ENCODE assay signal across 8 cellular contexts in genomic region chr11:46560300-46561025, GRCh38. TPM values are rescaled to one million over a fixed set of nuclear protein-coding genes. Genes with fewer than 3 reads are reported as not detected.
DNase-seq lines count a peak whose midpoint lies in the region; ATAC-seq and TF ChIP-seq lines count a peak whose summit lies in the region.

No MANE protein-coding gene starts in this region.

- H3K27ac ChIP-seq in GM23248 (peak overlapping the region; percentile 63), Peyer's patch (peak overlapping the region; percentile 49 to 66 (median 62))

- H4K20me1 ChIP-seq in GM23248 (ENCODE audit: insufficient read depth) = 0 out of 2 replicates have a peak, but pooled peaks cover 12% of the 10 kb centered on the region

- H3K4me3 ChIP-seq in GM08714 (ENCODE audit: low read length) = peak overlapping the region; percentile 40
- H3K4me3 ChIP-seq in GM23248 = peak overlapping the region; percentile 73
- peak overlapping the region; percentile 14 to 40 (median 30) for H3K4me3 ChIP-seq in Peyer's patch

- H3F3A ChIP-seq in GM23248 (ENCODE audit: insufficient read depth) = peaks cover 23% of the 10 kb centered on the region

- H3K27me3 ChIP-seq in GM23248 (replicated peaks; ENCODE audit: insufficient read depth) (no peaks in the 10 kb centered on the region), Peyer's patch (no peaks in the 10 kb centered on the region)

- H3K4me3 Mint-ChIP-seq in endothelial cell (ENCODE audit: unreplicated experiment) = no peak overlapping the region
- peak overlapping the region; percentile 97 for H3K4me3 Mint-ChIP-seq in natural killer cell treated with Interleukin-12 subunit alpha and Interleukin-12 subunit beta and Interleukin-15 and Interleukin-18, amount 100 ng/mL, for 72 hours

- peak overlapping the region; percentile 91 for H3K4me2 ChIP-seq in GM23248 (ENCODE audit: unreplicated experiment)

- no peaks in the 10 kb centered on the region for H3K36me3 Mint-ChIP-seq in endothelial cell (ENCODE audit: low read depth, unreplicated experiment)
- H3K36me3 Mint-ChIP-seq in natural killer cell treated with Interleukin-12 subunit alpha and Interleukin-12 subunit beta and Interleukin-15 and Interleukin-18, amount 100 ng/mL, for 72 hours = no peaks in the 10 kb centered on the region

- peaks cover 8% of the 10 kb centered on the region for H3K4me1 Mint-ChIP-seq in endothelial cell (ENCODE audit: unreplicated experiment)
- peaks cover 28 to 39% of the 10 kb centered on the region in 2 donors for H3K4me1 Mint-ChIP-seq in natural killer cell treated with Interleukin-12 subunit alpha and Interleukin-12 subunit beta and Interleukin-15 and Interleukin-18, amount 100 ng/mL, for 72 hours (ENCODE audit: low read depth in 2 of 2)

- TF ChIP-seq POLR2A in Peyer's patch (IDR thresholded peaks at IDR 0.05) = no peak

- H3K9me3 ChIP-seq in GM23248 (ENCODE audit: low read depth) (no peaks in the 10 kb centered on the region), Peyer's patch (no peaks in the 10 kb centered on the region)

- TF ChIP-seq CTCF in Peyer's patch (IDR thresholded peaks at IDR 0.05) = no peak
- TF ChIP-seq CTCF in endothelial cell (IDR thresholded peaks at IDR 0.05; ENCODE audit: unreplicated experiment) = no peak

- H3K36me3 ChIP-seq in GM23248 (ENCODE audit: low read depth) = no peaks in the 10 kb centered on the region
- H3K36me3 ChIP-seq in Peyer's patch = no peaks in the 10 kb centered on the region

- H3K4me1 ChIP-seq in GM23248 (ENCODE audit: insufficient read depth) = peaks cover 40% of the 10 kb centered on the region
- H3K4me1 ChIP-seq in Peyer's patch = peaks cover 0 to 15% (median 9%) of the 10 kb centered on the region in 4 donors

- no peaks in the 10 kb centered on the region for H3K9me3 Mint-ChIP-seq in endothelial cell (ENCODE audit: unreplicated experiment)
- H3K9me3 Mint-ChIP-seq in natural killer cell treated with Interleukin-12 subunit alpha and Interleukin-12 subunit beta and Interleukin-15 and Interleukin-18, amount 100 ng/mL, for 72 hours = no peaks in the 10 kb centered on the region

- H3K9ac ChIP-seq in GM23248 = peak overlapping the region; percentile 74

- in situ Hi-C loops in GM23248 (cut with MboI) = no loop called here

- peak; percentile 63 for DNase-seq in GM23248
- DNase-seq in Peyer's patch = peak in 1 of 3 donors; percentile 49
- DNase-seq in endothelial cell (ENCODE audit: low spot score) = no peak
- DNase-seq in natural killer cell treated with Interleukin-12 subunit alpha and Interleukin-12 subunit beta and Interleukin-15 and Interleukin-18, amount 100 ng/mL, for 72 hours (ENCODE audit: low spot score) = no peak
- no peak for DNase-seq in NCI-H524 treated with DMSO at 0.1 percent for 48 hours (lab: John Stamatoyannopoulos, UW)

- WGBS in GM23248 (ENCODE audit: low coverage in 1 of 2, low lambda C conversion rate in 2 of 2, missing lambda C conversion rate in 2 of 2), 2 experiments = 2% methylated on average over 6 of the region's 6 CpGs

- H3K9me2 ChIP-seq in GM23248 (ENCODE audit: insufficient read depth) = no peaks in the 10 kb centered on the region

- peaks cover 100% of the 10 kb centered on the region for H3K79me2 ChIP-seq in GM23248 (ENCODE audit: insufficient read depth)

- no peaks in the 10 kb centered on the region for H3K27me3 Mint-ChIP-seq in endothelial cell (ENCODE audit: unreplicated experiment)
- no peaks in the 10 kb centered on the region for H3K27me3 Mint-ChIP-seq in natural killer cell treated with Interleukin-12 subunit alpha and Interleukin-12 subunit beta and Interleukin-15 and Interleukin-18, amount 100 ng/mL, for 72 hours

- ATAC-seq in natural killer cell treated with Interleukin-12 subunit alpha and Interleukin-12 subunit beta and Interleukin-15 and Interleukin-18, amount 100 ng/mL, for 72 hours = peak in 1 of 2 donors; percentile 68
- no peak for ATAC-seq in GM19463 (IDR thresholded peaks at IDR 0.05; ENCODE audit: unreplicated experiment)
- no peak for ATAC-seq in HG03469 (IDR thresholded peaks at IDR 0.05; ENCODE audit: unreplicated experiment)

- H3K27ac Mint-ChIP-seq in endothelial cell (ENCODE audit: unreplicated experiment) = peak overlapping the region; percentile 7
- peak overlapping the region; percentile 81 to 95 for H3K27ac Mint-ChIP-seq in natural killer cell treated with Interleukin-12 subunit alpha and Interleukin-12 subunit beta and Interleukin-15 and Interleukin-18, amount 100 ng/mL, for 72 hours

- H2AFZ ChIP-seq in GM23248 = peak overlapping the region; percentile 74

RNA-seq across cellular contexts. Expression of gene AMBRA1, which starts 33.4 kb away (rescaled TPM):
- total RNA-seq in GM23248 (2014; rRNA removed; shearing (Covaris generic)) = 20.1 and 46.0 TPM in 2 replicates
- polyA plus RNA-seq in GM23248 (2016; fragmentation: Nextera tagmentation; extraction: Ambion mirVana) = 5.0 and 5.2 TPM in 2 replicates
- total RNA-seq in Peyer's patch (10 to 100 TPM; 28.9 to 61.6 (median 41.6) TPM), endothelial cell (ENCODE audit: unreplicated experiment) (36.9 TPM)
- 10 to 100 TPM; 50.7 to 72.4 TPM for total RNA-seq in natural killer cell treated with Interleukin-12 subunit alpha and Interleukin-12 subunit beta and Interleukin-15 and Interleukin-18, amount 100 ng/mL, for 72 hours

RNA-seq across cellular contexts. Expression of gene HARBI1, which starts 56.6 kb away (rescaled TPM):
- 1.5 and 4.6 TPM in 2 replicates for total RNA-seq in GM23248 (2014; rRNA removed; shearing (Covaris generic))
- polyA plus RNA-seq in GM23248 (2016; fragmentation: Nextera tagmentation; extraction: Ambion mirVana) = 6.0 and 6.2 TPM in 2 replicates
- total RNA-seq in Peyer's patch = 1 to 10 TPM; 3.3 to 4.4 (median 4.1) TPM
- total RNA-seq in endothelial cell (ENCODE audit: unreplicated experiment) = 6.1 TPM
- 1 to 10 TPM; 6.2 to 6.4 TPM for total RNA-seq in natural killer cell treated with Interleukin-12 subunit alpha and Interleukin-12 subunit beta and Interleukin-15 and Interleukin-18, amount 100 ng/mL, for 72 hours

RNA-seq across cellular contexts. Expression of gene ATG13, which starts 56.9 kb away (rescaled TPM):
- total RNA-seq in GM23248 (2014; rRNA removed; shearing (Covaris generic)) = 66.0 and 118 TPM in 2 replicates
- polyA plus RNA-seq in GM23248 (2016; fragmentation: Nextera tagmentation; extraction: Ambion mirVana) = 55.1 and 55.7 TPM in 2 replicates
- total RNA-seq in Peyer's patch (100 to 1,000 TPM in 2 of 4 donors, 10 to 100 TPM in 2; 86.5 to 119 (median 106) TPM), endothelial cell (ENCODE audit: unreplicated experiment) (85.6 TPM)
- total RNA-seq in natural killer cell treated with Interleukin-12 subunit alpha and Interleukin-12 subunit beta and Interleukin-15 and Interleukin-18, amount 100 ng/mL, for 72 hours = 10 to 100 TPM; 93.9 to 96.6 TPM
